9 cellular contexts compared by ENCODE assay signal in genomic region chr7:112414855-112415490, GRCh38. TPM values are rescaled to one million over a fixed set of nuclear protein-coding genes. Genes with fewer than 3 reads are reported as not detected.
DNase-seq lines count a peak whose midpoint lies in the region; ATAC-seq and TF ChIP-seq lines count a peak whose summit lies in the region.
"Had no signal": no experiment of that assay in that cellular context is flagged by ENCODE, and none has a peak within 500 bp of the region (broad histone marks: within the 10 kb centered on the region; RNA-seq: fewer than 3 reads in every experiment).

No MANE protein-coding gene starts in this region.

- no peaks in the 10 kb centered on the region for H3K9me2 ChIP-seq in SU-DHL-6 (replicated peaks; ENCODE audit: insufficient read depth, low read length)

- no peaks in the 10 kb centered on the region for H3F3A ChIP-seq in SU-DHL-6 (ENCODE audit: insufficient read depth)

- H3K79me2 ChIP-seq in SU-DHL-6 (ENCODE audit: insufficient read depth, low read length), result no peaks in the 10 kb centered on the region

- no peaks in the 10 kb centered on the region for H3K9me3 ChIP-seq in SU-DHL-6 (ENCODE audit: insufficient read depth, low read length)
- peaks cover 0 to 11% (median 0%) of the 10 kb centered on the region in 11 donors for H3K9me3 ChIP-seq in heart right ventricle
- peaks cover 0 to 4% (median 0%) of the 10 kb centered on the region in 3 donors for H3K9me3 ChIP-seq in tibial artery

- no peak for DNase-seq in Right ventricle myocardium superior
- DNase-seq in Right ventricle myocardium inferior (ENCODE audit: missing footprints), result no peak
- peak; percentile 61 for DNase-seq in NAMALWA (ENCODE audit: low spot score)
- no peak for DNase-seq in heart right ventricle
- DNase-seq in tibial artery, result no peak
- no peak for DNase-seq in activated CD8-positive, alpha-beta memory T cell treated with anti-CD3 and anti-CD28 coated beads for 24 hours
- DNase-seq: activated naive CD8-positive, alpha-beta T cell treated with anti-CD3 and anti-CD28 coated beads, Interleukin-2, amount 10 ng/mL, durations not matched to agents 7 days and 5 days had no signal

- ATAC-seq in Right ventricle myocardium superior (ENCODE audit: poor library complexity) (peak; percentile 71), Right ventricle myocardium inferior (no peak), heart right ventricle (peak in 2 of 8 donors; percentile 57 to 63)
- no peak for ATAC-seq in activated CD4-positive, CD25-positive, alpha-beta regulatory T cell treated with anti-CD3 and anti-CD28 coated beads, Interleukin-2, amount 50 U/mL, for 24 hours

- no peak overlapping the region for H3K4me2 ChIP-seq in SU-DHL-6 (ENCODE audit: low read depth, low read length, poor library complexity, severe bottlenecking)

- H3K9ac ChIP-seq in SU-DHL-6 (ENCODE audit: low read length), result no peak overlapping the region

- H3K4me3 ChIP-seq in SU-DHL-6 (ENCODE audit: insufficient read depth, low read length, poor library complexity, severe bottlenecking), result no peak overlapping the region
- no peak overlapping the region for H3K4me3 ChIP-seq in heart right ventricle
- H3K4me3 ChIP-seq in tibial artery, result no peak overlapping the region

- TF ChIP-seq CTCF in SU-DHL-6 (IDR thresholded peaks at IDR 0.05; ENCODE audit: insufficient read depth, low read length, poor library complexity, severe bottlenecking), result peak; percentile 58
- peak in 8 of 9 donors; percentile 18 to 65 (median 60) for TF ChIP-seq CTCF in heart right ventricle (IDR thresholded peaks at IDR 0.05)
- TF ChIP-seq CTCF in tibial artery (IDR thresholded peaks at IDR 0.05), result peak; percentile 15 to 43

- H3K36me3 ChIP-seq in SU-DHL-6 (ENCODE audit: low read length) (no peaks in the 10 kb centered on the region), heart right ventricle (no peaks in the 10 kb centered on the region), tibial artery (no peaks in the 10 kb centered on the region)

- intact Hi-C loops in Right ventricle myocardium superior (cut with DNase I) (no loop called here), Right ventricle myocardium inferior (cut with DNase I) (loop anchor here (5.0 kb wide), 3 partner anchors 82 to 658 kb away; no protein-coding TSS in a partner anchor), heart right ventricle (cut with DNase I) (loop anchor here (5.0 to 10.0 kb wide), 9 partner anchors 80 to 673 kb away; no protein-coding TSS in a partner anchor), tibial artery (cut with DNase I; ENCODE audit: low total_unique reads) (no loop called here)

- no peaks in the 10 kb centered on the region for H4K20me1 ChIP-seq in SU-DHL-6 (ENCODE audit: low read depth, low read length)

- 8 to 13% methylated on average over 3 of the region's 3 CpGs for WGBS in heart right ventricle, 2 donors

- H3K27ac ChIP-seq in SU-DHL-6 (ENCODE audit: low read depth, low read length), result no peak overlapping the region
- no peak overlapping the region for H3K27ac ChIP-seq in heart right ventricle
- H3K27ac ChIP-seq in tibial artery, result no peak overlapping the region

- H3K4me1 ChIP-seq in heart right ventricle, result peaks cover 0 to 10% (median 0%) of the 10 kb centered on the region in 9 donors
- H3K4me1 ChIP-seq in tibial artery, result no peaks in the 10 kb centered on the region

- no peaks in the 10 kb centered on the region for H3K27me3 ChIP-seq in SU-DHL-6 (ENCODE audit: low read length)
- H3K27me3 ChIP-seq in heart right ventricle, result no peaks in the 10 kb centered on the region
- no peaks in the 10 kb centered on the region for H3K27me3 ChIP-seq in tibial artery

- no peak overlapping the region for H2AFZ ChIP-seq in SU-DHL-6 (ENCODE audit: low read depth, low read length, severe bottlenecking)

RNA-seq across cellular contexts. Expression of gene IFRD1, which starts 35.3 kb away (rescaled TPM):
- total RNA-seq in Right ventricle myocardium superior (18.0 TPM), Right ventricle myocardium inferior (17.8 TPM), heart right ventricle (10 to 100 TPM; 17.5 to 94.6 (median 26.2) TPM)
- 10 to 100 TPM; 70.7 to 78.5 TPM for polyA plus RNA-seq in heart right ventricle

Comparison
In these comparisons a context has a peak if more than half of its experiments do, and no peak if none do; other contexts are left out.
1. intact Hi-C loops: an anchor here in Right ventricle myocardium inferior (5.0 kb wide) and heart right ventricle (5.0 to 10.0 kb wide); none called in Right ventricle myocardium superior and tibial artery.